In the genomic region with DNA sequence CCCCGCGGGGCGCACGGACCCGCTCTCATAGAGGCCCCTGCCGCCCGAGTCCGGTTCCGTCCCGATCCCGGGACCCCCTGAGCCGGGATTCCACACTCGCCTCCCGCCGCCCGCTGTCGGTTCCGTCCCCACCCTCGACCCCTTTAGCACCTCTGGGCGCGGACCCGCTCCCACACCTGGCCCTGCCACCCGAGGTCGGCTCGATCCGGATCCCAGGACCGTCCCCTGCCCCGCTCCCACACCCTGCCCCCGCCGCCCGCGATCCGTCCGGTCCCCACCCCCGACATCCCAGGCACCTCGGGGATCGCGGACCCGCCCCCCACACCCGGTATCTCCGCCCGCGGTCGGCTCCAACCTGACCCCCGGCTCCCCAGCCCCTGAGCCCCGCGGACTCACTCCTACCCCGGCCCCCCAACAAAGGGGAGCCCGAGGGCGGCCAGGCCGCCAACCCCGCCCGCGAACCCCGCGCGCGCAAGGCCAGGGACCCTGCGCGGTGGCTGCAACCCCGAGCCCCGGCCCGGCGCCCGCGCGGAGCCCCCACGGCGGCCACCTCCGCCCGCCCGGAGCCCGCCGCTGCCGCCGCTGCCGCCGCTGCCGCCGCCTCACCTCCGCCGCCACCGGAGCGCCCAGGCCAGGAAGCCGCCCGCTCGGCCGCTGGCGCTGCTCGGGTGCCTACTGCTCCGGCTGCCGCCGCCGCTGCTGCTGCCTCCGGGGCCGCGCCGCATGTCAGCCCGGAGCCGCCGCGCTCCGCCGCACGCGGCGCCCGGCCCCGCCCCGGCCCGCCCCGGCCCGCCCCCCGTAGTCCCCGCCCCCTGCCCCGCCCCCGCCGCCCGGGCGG, we compare ENCODE assay signal across 8 cellular contexts. TPM values are rescaled to one million over a fixed set of nuclear protein-coding genes. Genes with fewer than 3 reads are reported as not detected.
DNase-seq lines count a peak whose midpoint lies in the region; ATAC-seq and TF ChIP-seq lines count a peak whose summit lies in the region.
"Not testable (repeated sequence)": the region's sequence is repeated elsewhere in the genome, so short reads cannot be mapped to it uniquely, and the experiment has no call there.

A gene (minus strand): TSS at position 728 of the 838 bp plus-strand sequence. CDS start 953 bp downstream, outside the sequence.

- not testable (repeated sequence) for H3K4me3 Mint-ChIP-seq in Caco-2 (ENCODE audit: unreplicated experiment); glutamatergic neuron (ENCODE audit: unreplicated experiment); stimulated activated naive CD8-positive, alpha-beta T cell treated with anti-CD3 and anti-CD28 coated beads, Interleukin-15, amount 100 ng/mL, for 72 hours

- not testable (repeated sequence) for H3K4me1 Mint-ChIP-seq in Caco-2 (ENCODE audit: low read depth, unreplicated experiment); glutamatergic neuron (ENCODE audit: low read depth, unreplicated experiment); stimulated activated naive CD8-positive, alpha-beta T cell treated with anti-CD3 and anti-CD28 coated beads, Interleukin-15, amount 100 ng/mL, for 72 hours

- not testable (repeated sequence) for H3K36me3 ChIP-seq in Caco-2 (ENCODE audit: control insufficient read depth, insufficient read depth, low read length); MG63

- H3K27me3 ChIP-seq in Caco-2 (replicated peaks; ENCODE audit: control insufficient read depth, insufficient read depth, low read length); MG63: not testable (repeated sequence)

- not testable (repeated sequence) for H3K9me3 Mint-ChIP-seq in Caco-2 (ENCODE audit: unreplicated experiment); activated naive CD4-positive, alpha-beta T cell treated with anti-CD3 and anti-CD28 coated beads, Interleukin-2, amount 50 U/mL, for 72 hours; glutamatergic neuron (ENCODE audit: unreplicated experiment); stimulated activated naive CD8-positive, alpha-beta T cell treated with anti-CD3 and anti-CD28 coated beads, Interleukin-15, amount 100 ng/mL, for 72 hours

- not testable (repeated sequence) for H3K27ac Mint-ChIP-seq in Caco-2 (ENCODE audit: unreplicated experiment); activated naive CD4-positive, alpha-beta T cell treated with anti-CD3 and anti-CD28 coated beads, Interleukin-2, amount 50 U/mL, for 72 hours; glutamatergic neuron (ENCODE audit: unreplicated experiment); stimulated activated naive CD8-positive, alpha-beta T cell treated with anti-CD3 and anti-CD28 coated beads, Interleukin-15, amount 100 ng/mL, for 72 hours

- not testable (repeated sequence) for H3K27me3 Mint-ChIP-seq in Caco-2 (ENCODE audit: insufficient read depth, unreplicated experiment); glutamatergic neuron (ENCODE audit: unreplicated experiment); stimulated activated naive CD8-positive, alpha-beta T cell treated with anti-CD3 and anti-CD28 coated beads, Interleukin-15, amount 100 ng/mL, for 72 hours

- H3K36me3 Mint-ChIP-seq in Caco-2 (ENCODE audit: insufficient read depth, unreplicated experiment); activated naive CD4-positive, alpha-beta T cell treated with anti-CD3 and anti-CD28 coated beads, Interleukin-2, amount 50 U/mL, for 72 hours; glutamatergic neuron (ENCODE audit: unreplicated experiment): not testable (repeated sequence)

- not testable (repeated sequence) for H3K4me3 ChIP-seq in Caco-2 (ENCODE audit: low read depth, low read length); MG63

- H3K4me1 ChIP-seq in Caco-2: not testable (repeated sequence)

- CTCF ChIA-PET in Caco-2 (lab: Charles Lee): not testable (repeated sequence)

- DNase-seq in Caco-2; activated naive CD4-positive, alpha-beta T cell treated with anti-CD3 and anti-CD28 coated beads, Interleukin-2, amount 50 U/mL, for 72 hours (ENCODE audit: low spot score in 2 of 2); glutamatergic neuron; stimulated activated naive CD8-positive, alpha-beta T cell treated with anti-CD3 and anti-CD28 coated beads, Interleukin-15, amount 100 ng/mL, for 72 hours: not testable (repeated sequence)
- DNase-seq in MG63: peak; percentile 0
- peak; percentile 10 for DNase-seq in mucosa of gallbladder (ENCODE audit: low spot score)

- BruUV-seq in Caco-2 (replicated peaks; lab: Mats Ljungman, UMichigan): not testable (repeated sequence)

- intact Hi-C loops in Caco-2 (cut with micrococcal nuclease; ENCODE audit: unreplicated experiment): not testable (repeated sequence)

- H3K9me3 ChIP-seq in Caco-2, MG63: not testable (repeated sequence)

- POLR2A ChIA-PET in Caco-2 (lab: Charles Lee): not testable (repeated sequence)

- TF ChIP-seq CTCF in Caco-2 (IDR thresholded peaks at IDR 0.05; ENCODE audit: insufficient read depth in 1 of 2, low read depth in 1 of 2, low read length in 1 of 2, severe bottlenecking in 1 of 2, unreplicated experiment in 1 of 2); glutamatergic neuron (IDR thresholded peaks at IDR 0.05; ENCODE audit: partially characterized antibody, unreplicated experiment): not testable (repeated sequence)

- ATAC-seq in GM21360 (IDR thresholded peaks at IDR 0.05; ENCODE audit: unreplicated experiment) (peak; percentile 11), HG02938 (IDR thresholded peaks at IDR 0.05; ENCODE audit: unreplicated experiment) (peak; percentile 21)
- peak; percentile 19 to 79 for ATAC-seq in activated naive CD4-positive, alpha-beta T cell treated with anti-CD3 and anti-CD28 coated beads, Interleukin-2, amount 50 U/mL, for 72 hours
- ATAC-seq in stimulated activated naive CD8-positive, alpha-beta T cell treated with anti-CD3 and anti-CD28 coated beads, Interleukin-15, amount 100 ng/mL, for 72 hours: peak; percentile 35

RNA-seq across cellular contexts. Expression of the gene that starts here (rescaled TPM):
- total RNA-seq in Caco-2 (2022): 69.4 and 71.5 TPM in 2 replicates
- not detected in 2 replicates for total RNA-seq in MG63 (2014; rRNA removed; shearing (Covaris generic); ENCODE audit: low replicate concordance)
- 10 to 100 TPM in 1 of 2 donors, 1 to 10 TPM in 1; 2.3 to 12.4 TPM for total RNA-seq in activated naive CD4-positive, alpha-beta T cell treated with anti-CD3 and anti-CD28 coated beads, Interleukin-2, amount 50 U/mL, for 72 hours
- 14.2 TPM for total RNA-seq in glutamatergic neuron (ENCODE audit: unreplicated experiment)
- total RNA-seq in mucosa of gallbladder: 33.5 TPM

Comparison
In these comparisons a context has a peak if more than half of its experiments do, and no peak if none do; other contexts are left out.
1. Peak in DNase-seq in MG63; RNA of the gene not detected or under 1 TPM.